8 cellular contexts compared by ENCODE assay signal in genomic region chr2:112583497-112584133, GRCh38. TPM values are rescaled to one million over a fixed set of nuclear protein-coding genes. Genes with fewer than 3 reads are reported as not detected.
DNase-seq lines count a peak whose midpoint lies in the region; ATAC-seq and TF ChIP-seq lines count a peak whose summit lies in the region.

No MANE protein-coding gene starts in this region.

- no peaks in the 10 kb centered on the region for H3K9me2 ChIP-seq in SU-DHL-6 (replicated peaks; ENCODE audit: insufficient read depth, low read length)

- H3K9ac ChIP-seq in SU-DHL-6 (ENCODE audit: low read length): peak overlapping the region; percentile 65

- H3K36me3 Mint-ChIP-seq in HFFc6 (ENCODE audit: low read depth): peaks cover 16% of the 10 kb centered on the region
- H3K36me3 Mint-ChIP-seq in nephron progenitor cell (ENCODE audit: low read depth): peaks cover 18% of the 10 kb centered on the region

- H3K9me3 Mint-ChIP-seq in HFFc6 (no peaks in the 10 kb centered on the region), nephron progenitor cell (no peaks in the 10 kb centered on the region)

- H3K27me3 Mint-ChIP-seq in HFFc6 (ENCODE audit: insufficient read depth) (peaks cover 2% of the 10 kb centered on the region), nephron progenitor cell (ENCODE audit: low read depth, poor library complexity) (peaks cover 6% of the 10 kb centered on the region)

- H3K4me3 Mint-ChIP-seq in HFFc6 (peak overlapping the region; percentile 96), nephron progenitor cell (peak overlapping the region; percentile 91)

- no peaks in the 10 kb centered on the region for H4K20me1 ChIP-seq in SU-DHL-6 (ENCODE audit: low read depth, low read length)

- peak overlapping the region; percentile 63 for H3K4me3 ChIP-seq in SU-DHL-6 (ENCODE audit: insufficient read depth, low read length, poor library complexity, severe bottlenecking)

- TF ChIP-seq POLR2A in erythroblast (IDR thresholded peaks at IDR 0.05; ENCODE audit: low read length): no peak

- peak overlapping the region; percentile 90 for H3K4me2 ChIP-seq in SU-DHL-6 (ENCODE audit: low read depth, low read length, poor library complexity, severe bottlenecking)

- H3K9me3 ChIP-seq in SU-DHL-6 (ENCODE audit: insufficient read depth, low read length): no peaks in the 10 kb centered on the region

- peak overlapping the region; percentile 97 for H2AFZ ChIP-seq in SU-DHL-6 (ENCODE audit: low read depth, low read length, severe bottlenecking)

- H3K4me1 Mint-ChIP-seq in HFFc6 (ENCODE audit: low read depth): peaks cover 59% of the 10 kb centered on the region
- H3K4me1 Mint-ChIP-seq in nephron progenitor cell: peaks cover 29% of the 10 kb centered on the region

- TF ChIP-seq CTCF in HFFc6 (IDR thresholded peaks at IDR 0.05): no peak
- no peak for TF ChIP-seq CTCF in SU-DHL-6 (IDR thresholded peaks at IDR 0.05; ENCODE audit: insufficient read depth, low read length, poor library complexity, severe bottlenecking)
- no peak for TF ChIP-seq CTCF in nephron progenitor cell (IDR thresholded peaks at IDR 0.05)

- H3F3A ChIP-seq in SU-DHL-6 (ENCODE audit: insufficient read depth): peaks cover 28% of the 10 kb centered on the region

- no peaks in the 10 kb centered on the region for H3K79me2 ChIP-seq in SU-DHL-6 (ENCODE audit: insufficient read depth, low read length)

- ATAC-seq in HG03175 (IDR thresholded peaks at IDR 0.05; ENCODE audit: unreplicated experiment) (no peak), GM21619 (IDR thresholded peaks at IDR 0.05; ENCODE audit: unreplicated experiment) (no peak)

- in situ Hi-C loops in ACHN (cut with HindIII; ENCODE audit: low pct_ligation_motif_present, low pct_unique_long_range_greater_than_20kb, low sequenced_read_pairs): no loop called here

- H3K27ac Mint-ChIP-seq in HFFc6 (peak overlapping the region; percentile 100), nephron progenitor cell (peak overlapping the region; percentile 99)

- H3K27me3 ChIP-seq in SU-DHL-6 (ENCODE audit: low read length): no peaks in the 10 kb centered on the region

- H3K27ac ChIP-seq in SU-DHL-6 (ENCODE audit: low read depth, low read length): peak overlapping the region; percentile 74

- DNase-seq in ACHN: peak; percentile 47
- DNase-seq in HFFc6: no peak
- peak; percentile 59 to 62 for DNase-seq in erythroblast (lab: John Stamatoyannopoulos, UW)
- DNase-seq in nephron progenitor cell: no peak
- no peak for DNase-seq in NCI-H524 treated with DMSO at 0.1 percent for 48 hours (lab: John Stamatoyannopoulos, UW)

- no peaks in the 10 kb centered on the region for H3K36me3 ChIP-seq in SU-DHL-6 (ENCODE audit: low read length)

RNA-seq across cellular contexts. Expression of gene CHCHD5, which starts 0.8 kb away (rescaled TPM):
- total RNA-seq in HFFc6 (2021; fragmentation: NEBNext Ultra II Directional; extraction: Animal tissue kit (Norgen Biotek cat#: 25700)): 10 to 100 TPM; 26.9 to 43.2 (median 32.6) TPM

RNA-seq across cellular contexts. Expression of gene POLR1B, which starts 41.4 kb away (rescaled TPM):
- 10 to 100 TPM; 15.1 to 27.5 (median 17.6) TPM for total RNA-seq in HFFc6 (2021; fragmentation: NEBNext Ultra II Directional; extraction: Animal tissue kit (Norgen Biotek cat#: 25700))

Comparison
In these comparisons a context has a peak if more than half of its experiments do, and no peak if none do; other contexts are left out.
1. DNase-seq: peak in ACHN (single experiment) and erythroblast (2 of 2); none in HFFc6 (single experiment), nephron progenitor cell (single experiment) and NCI-H524 treated with DMSO at 0.1 percent for 48 hours (single experiment).